Comparison of ENCODE assay signal across 1 cellular context in the genomic region with DNA sequence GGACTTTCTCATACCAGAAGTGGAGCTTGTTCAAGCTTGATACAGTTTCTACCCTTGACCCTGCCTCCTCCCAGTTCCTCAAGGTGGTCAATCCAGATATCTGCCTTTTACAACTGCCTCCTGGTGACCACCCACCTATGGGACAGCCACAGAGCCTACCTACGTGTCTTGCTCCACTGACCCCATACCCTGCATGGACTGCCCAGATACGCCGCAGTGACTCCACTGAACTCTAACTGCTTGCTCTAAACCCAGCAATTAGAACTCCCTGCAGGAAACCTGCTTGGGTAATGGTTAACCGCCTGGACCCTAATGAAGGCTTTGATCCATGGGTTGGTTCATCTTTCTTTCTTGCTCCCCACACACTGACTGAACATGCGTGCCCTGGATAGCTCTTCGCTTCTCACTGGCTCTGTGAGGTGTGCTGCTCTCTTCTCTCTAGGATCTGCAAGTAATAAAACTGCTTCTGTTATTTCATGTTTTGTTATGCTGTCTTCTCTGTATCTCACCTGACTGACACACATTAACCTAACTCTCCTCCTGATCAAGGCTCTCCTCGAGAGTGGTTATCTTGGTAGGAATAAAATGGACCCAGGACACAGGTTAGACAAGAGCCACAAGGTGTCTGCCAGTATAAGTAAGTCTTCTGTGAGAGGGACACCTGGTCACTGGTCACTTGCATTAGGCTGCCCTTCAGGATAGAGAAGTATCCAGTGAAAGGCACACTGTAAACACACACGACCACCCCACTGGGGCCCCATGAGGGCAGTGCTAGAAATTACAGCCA.
A peak's percentile ranks its signal among the peaks of the same experiment; 100 is the strongest.
TF ChIP-seq lines count a peak whose summit lies in the region.

No MANE protein-coding gene starts in this region.

TF ChIP-seq in HepG2, 621 proteins besides CTCF, POLR2A, EP300 and RAD21 (continued from another document and continues in another):
- TF ChIP-seq, protein P1, sequence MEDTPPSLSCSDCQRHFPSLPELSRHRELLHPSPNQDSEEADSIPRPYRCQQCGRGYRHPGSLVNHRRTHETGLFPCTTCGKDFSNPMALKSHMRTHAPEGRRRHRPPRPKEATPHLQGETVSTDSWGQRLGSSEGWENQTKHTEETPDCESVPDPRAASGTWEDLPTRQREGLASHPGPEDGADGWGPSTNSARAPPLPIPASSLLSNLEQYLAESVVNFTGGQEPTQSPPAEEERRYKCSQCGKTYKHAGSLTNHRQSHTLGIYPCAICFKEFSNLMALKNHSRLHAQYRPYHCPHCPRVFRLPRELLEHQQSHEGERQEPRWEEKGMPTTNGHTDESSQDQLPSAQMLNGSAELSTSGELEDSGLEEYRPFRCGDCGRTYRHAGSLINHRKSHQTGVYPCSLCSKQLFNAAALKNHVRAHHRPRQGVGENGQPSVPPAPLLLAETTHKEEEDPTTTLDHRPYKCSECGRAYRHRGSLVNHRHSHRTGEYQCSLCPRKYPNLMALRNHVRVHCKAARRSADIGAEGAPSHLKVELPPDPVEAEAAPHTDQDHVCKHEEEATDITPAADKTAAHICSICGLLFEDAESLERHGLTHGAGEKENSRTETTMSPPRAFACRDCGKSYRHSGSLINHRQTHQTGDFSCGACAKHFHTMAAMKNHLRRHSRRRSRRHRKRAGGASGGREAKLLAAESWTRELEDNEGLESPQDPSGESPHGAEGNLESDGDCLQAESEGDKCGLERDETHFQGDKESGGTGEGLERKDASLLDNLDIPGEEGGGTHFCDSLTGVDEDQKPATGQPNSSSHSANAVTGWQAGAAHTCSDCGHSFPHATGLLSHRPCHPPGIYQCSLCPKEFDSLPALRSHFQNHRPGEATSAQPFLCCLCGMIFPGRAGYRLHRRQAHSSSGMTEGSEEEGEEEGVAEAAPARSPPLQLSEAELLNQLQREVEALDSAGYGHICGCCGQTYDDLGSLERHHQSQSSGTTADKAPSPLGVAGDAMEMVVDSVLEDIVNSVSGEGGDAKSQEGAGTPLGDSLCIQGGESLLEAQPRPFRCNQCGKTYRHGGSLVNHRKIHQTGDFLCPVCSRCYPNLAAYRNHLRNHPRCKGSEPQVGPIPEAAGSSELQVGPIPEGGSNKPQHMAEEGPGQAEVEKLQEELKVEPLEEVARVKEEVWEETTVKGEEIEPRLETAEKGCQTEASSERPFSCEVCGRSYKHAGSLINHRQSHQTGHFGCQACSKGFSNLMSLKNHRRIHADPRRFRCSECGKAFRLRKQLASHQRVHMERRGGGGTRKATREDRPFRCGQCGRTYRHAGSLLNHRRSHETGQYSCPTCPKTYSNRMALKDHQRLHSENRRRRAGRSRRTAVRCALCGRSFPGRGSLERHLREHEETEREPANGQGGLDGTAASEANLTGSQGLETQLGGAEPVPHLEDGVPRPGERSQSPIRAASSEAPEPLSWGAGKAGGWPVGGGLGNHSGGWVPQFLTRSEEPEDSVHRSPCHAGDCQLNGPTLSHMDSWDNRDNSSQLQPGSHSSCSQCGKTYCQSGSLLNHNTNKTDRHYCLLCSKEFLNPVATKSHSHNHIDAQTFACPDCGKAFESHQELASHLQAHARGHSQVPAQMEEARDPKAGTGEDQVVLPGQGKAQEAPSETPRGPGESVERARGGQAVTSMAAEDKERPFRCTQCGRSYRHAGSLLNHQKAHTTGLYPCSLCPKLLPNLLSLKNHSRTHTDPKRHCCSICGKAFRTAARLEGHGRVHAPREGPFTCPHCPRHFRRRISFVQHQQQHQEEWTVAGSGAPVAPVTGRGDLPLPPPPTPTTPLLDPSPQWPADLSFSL (CRISPR knock-in tag; IDR thresholded peaks at IDR 0.05): peak; percentile 58; the same call in 1 of the 2 replicates
- TF ChIP-seq, protein P2, sequence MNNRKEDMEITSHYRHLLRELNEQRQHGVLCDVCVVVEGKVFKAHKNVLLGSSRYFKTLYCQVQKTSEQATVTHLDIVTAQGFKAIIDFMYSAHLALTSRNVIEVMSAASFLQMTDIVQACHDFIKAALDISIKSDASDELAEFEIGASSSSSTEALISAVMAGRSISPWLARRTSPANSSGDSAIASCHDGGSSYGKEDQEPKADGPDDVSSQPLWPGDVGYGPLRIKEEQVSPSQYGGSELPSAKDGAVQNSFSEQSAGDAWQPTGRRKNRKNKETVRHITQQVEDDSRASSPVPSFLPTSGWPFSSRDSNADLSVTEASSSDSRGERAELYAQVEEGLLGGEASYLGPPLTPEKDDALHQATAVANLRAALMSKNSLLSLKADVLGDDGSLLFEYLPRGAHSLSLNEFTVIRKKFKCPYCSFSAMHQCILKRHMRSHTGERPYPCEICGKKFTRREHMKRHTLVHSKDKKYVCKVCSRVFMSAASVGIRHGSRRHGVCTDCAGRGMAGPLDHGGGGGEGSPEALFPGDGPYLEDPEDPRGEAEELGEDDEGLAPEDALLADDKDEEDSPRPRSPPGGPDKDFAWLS (CRISPR knock-in tag; IDR thresholded peaks at IDR 0.05; ENCODE audit: borderline replicate concordance): peak; percentile 36; the same call in 1 of the 2 replicates
- no peak for TF ChIP-seq KLF13 (CRISPR knock-in tag; IDR thresholded peaks at IDR 0.05)
- TF ChIP-seq SIX1 (CRISPR knock-in tag; IDR thresholded peaks at IDR 0.05; ENCODE audit: borderline replicate concordance): peak; percentile 11; the same call in 1 of the 2 replicates
- no peak for TF ChIP-seq ZNF780A (CRISPR knock-in tag; IDR thresholded peaks at IDR 0.05)
- no peak for TF ChIP-seq ZZZ3 (CRISPR knock-in tag; IDR thresholded peaks at IDR 0.05; ENCODE audit: borderline replicate concordance)
- TF ChIP-seq, protein P3, sequence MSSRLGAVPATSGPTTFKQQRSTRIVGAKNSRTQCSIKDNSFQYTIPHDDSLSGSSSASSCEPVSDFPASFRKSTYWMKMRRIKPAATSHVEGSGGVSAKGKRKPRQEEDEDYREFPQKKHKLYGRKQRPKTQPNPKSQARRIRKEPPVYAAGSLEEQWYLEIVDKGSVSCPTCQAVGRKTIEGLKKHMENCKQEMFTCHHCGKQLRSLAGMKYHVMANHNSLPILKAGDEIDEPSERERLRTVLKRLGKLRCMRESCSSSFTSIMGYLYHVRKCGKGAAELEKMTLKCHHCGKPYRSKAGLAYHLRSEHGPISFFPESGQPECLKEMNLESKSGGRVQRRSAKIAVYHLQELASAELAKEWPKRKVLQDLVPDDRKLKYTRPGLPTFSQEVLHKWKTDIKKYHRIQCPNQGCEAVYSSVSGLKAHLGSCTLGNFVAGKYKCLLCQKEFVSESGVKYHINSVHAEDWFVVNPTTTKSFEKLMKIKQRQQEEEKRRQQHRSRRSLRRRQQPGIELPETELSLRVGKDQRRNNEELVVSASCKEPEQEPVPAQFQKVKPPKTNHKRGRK (CRISPR knock-in tag; IDR thresholded peaks at IDR 0.05): no peak
- no peak for TF ChIP-seq ZNF839 (CRISPR knock-in tag; IDR thresholded peaks at IDR 0.05; ENCODE audit: borderline replicate concordance)
- peak; percentile 98; the same call in 1 of the 2 replicates for TF ChIP-seq SMAD1 (CRISPR knock-in tag; IDR thresholded peaks at IDR 0.05; ENCODE audit: borderline replicate concordance, low read depth)
- no peak; the same call in 1 of the 2 replicates for TF ChIP-seq MZF1 (CRISPR knock-in tag; IDR thresholded peaks at IDR 0.05; ENCODE audit: borderline replicate concordance)
- TF ChIP-seq NFE2L1 (CRISPR knock-in tag; IDR thresholded peaks at IDR 0.05; ENCODE audit: borderline replicate concordance): no peak
- no peak for TF ChIP-seq IRX3 (CRISPR knock-in tag; IDR thresholded peaks at IDR 0.05; ENCODE audit: borderline replicate concordance, low read depth)
- TF ChIP-seq, protein P4, sequence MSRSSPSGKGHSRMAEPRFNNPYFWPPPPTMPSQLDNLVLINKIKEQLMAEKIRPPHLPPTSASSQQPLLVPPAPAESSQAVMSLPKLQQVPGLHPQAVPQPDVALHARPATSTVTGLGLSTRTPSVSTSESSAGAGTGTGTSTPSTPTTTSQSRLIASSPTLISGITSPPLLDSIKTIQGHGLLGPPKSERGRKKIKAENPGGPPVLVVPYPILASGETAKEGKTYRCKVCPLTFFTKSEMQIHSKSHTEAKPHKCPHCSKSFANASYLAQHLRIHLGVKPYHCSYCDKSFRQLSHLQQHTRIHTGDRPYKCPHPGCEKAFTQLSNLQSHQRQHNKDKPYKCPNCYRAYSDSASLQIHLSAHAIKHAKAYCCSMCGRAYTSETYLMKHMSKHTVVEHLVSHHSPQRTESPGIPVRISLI (CRISPR knock-in tag; IDR thresholded peaks at IDR 0.05; ENCODE audit: borderline replicate concordance): no peak; the same call in 1 of the 2 replicates
- TF ChIP-seq MIXL1 (CRISPR knock-in tag; IDR thresholded peaks at IDR 0.05): peak; percentile 99
- TF ChIP-seq RARA (CRISPR knock-in tag; IDR thresholded peaks at IDR 0.05): peak; percentile 70
- no peak for TF ChIP-seq ATM (IDR thresholded peaks at IDR 0.05; ENCODE audit: borderline replicate concordance)
- TF ChIP-seq ZNF709 (CRISPR knock-in tag; IDR thresholded peaks at IDR 0.05): no peak
- TF ChIP-seq TMF1 (CRISPR knock-in tag; IDR thresholded peaks at IDR 0.05; ENCODE audit: low read depth): no peak
- TF ChIP-seq RXRA (CRISPR knock-in tag; IDR thresholded peaks at IDR 0.05): peak; percentile 44; the same call in 1 of the 2 replicates
- TF ChIP-seq ZNF343 (CRISPR knock-in tag; IDR thresholded peaks at IDR 0.05): no peak; the same call in 1 of the 2 replicates
- TF ChIP-seq TEAD2 (CRISPR knock-in tag; IDR thresholded peaks at IDR 0.05): no peak
- TF ChIP-seq, protein P5, sequence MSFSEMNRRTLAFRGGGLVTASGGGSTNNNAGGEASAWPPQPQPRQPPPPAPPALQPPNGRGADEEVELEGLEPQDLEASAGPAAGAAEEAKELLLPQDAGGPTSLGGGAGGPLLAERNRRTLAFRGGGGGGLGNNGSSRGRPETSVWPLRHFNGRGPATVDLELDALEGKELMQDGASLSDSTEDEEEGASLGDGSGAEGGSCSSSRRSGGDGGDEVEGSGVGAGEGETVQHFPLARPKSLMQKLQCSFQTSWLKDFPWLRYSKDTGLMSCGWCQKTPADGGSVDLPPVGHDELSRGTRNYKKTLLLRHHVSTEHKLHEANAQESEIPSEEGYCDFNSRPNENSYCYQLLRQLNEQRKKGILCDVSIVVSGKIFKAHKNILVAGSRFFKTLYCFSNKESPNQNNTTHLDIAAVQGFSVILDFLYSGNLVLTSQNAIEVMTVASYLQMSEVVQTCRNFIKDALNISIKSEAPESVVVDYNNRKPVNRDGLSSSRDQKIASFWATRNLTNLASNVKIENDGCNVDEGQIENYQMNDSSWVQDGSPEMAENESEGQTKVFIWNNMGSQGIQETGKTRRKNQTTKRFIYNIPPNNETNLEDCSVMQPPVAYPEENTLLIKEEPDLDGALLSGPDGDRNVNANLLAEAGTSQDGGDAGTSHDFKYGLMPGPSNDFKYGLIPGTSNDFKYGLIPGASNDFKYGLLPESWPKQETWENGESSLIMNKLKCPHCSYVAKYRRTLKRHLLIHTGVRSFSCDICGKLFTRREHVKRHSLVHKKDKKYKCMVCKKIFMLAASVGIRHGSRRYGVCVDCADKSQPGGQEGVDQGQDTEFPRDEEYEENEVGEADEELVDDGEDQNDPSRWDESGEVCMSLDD (CRISPR knock-in tag; IDR thresholded peaks at IDR 0.05; ENCODE audit: borderline replicate concordance): no peak
- TF ChIP-seq ZNF382 (CRISPR knock-in tag; IDR thresholded peaks at IDR 0.05; ENCODE audit: borderline replicate concordance): no peak
- TF ChIP-seq, protein P6, sequence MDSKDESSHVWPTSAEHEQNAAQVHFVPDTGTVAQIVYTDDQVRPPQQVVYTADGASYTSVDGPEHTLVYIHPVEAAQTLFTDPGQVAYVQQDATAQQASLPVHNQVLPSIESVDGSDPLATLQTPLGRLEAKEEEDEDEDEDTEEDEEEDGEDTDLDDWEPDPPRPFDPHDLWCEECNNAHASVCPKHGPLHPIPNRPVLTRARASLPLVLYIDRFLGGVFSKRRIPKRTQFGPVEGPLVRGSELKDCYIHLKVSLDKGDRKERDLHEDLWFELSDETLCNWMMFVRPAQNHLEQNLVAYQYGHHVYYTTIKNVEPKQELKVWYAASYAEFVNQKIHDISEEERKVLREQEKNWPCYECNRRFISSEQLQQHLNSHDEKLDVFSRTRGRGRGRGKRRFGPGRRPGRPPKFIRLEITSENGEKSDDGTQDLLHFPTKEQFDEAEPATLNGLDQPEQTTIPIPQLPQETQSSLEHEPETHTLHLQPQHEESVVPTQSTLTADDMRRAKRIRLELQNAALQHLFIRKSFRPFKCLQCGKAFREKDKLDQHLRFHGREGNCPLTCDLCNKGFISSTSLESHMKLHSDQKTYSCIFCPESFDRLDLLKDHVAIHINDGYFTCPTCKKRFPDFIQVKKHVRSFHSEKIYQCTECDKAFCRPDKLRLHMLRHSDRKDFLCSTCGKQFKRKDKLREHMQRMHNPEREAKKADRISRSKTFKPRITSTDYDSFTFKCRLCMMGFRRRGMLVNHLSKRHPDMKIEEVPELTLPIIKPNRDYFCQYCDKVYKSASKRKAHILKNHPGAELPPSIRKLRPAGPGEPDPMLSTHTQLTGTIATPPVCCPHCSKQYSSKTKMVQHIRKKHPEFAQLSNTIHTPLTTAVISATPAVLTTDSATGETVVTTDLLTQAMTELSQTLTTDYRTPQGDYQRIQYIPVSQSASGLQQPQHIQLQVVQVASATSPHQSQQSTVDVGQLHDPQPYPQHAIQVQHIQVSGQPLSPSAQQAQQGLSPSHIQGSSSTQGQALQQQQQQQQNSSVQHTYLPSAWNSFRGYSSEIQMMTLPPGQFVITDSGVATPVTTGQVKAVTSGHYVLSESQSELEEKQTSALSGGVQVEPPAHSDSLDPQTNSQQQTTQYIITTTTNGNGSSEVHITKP (CRISPR knock-in tag; IDR thresholded peaks at IDR 0.05; ENCODE audit: low read depth): peak; percentile 85
- TF ChIP-seq ESRRA (CRISPR knock-in tag; IDR thresholded peaks at IDR 0.05; ENCODE audit: low read depth): peak; percentile 62; the same call in 1 of the 2 replicates
- TF ChIP-seq, protein P7, sequence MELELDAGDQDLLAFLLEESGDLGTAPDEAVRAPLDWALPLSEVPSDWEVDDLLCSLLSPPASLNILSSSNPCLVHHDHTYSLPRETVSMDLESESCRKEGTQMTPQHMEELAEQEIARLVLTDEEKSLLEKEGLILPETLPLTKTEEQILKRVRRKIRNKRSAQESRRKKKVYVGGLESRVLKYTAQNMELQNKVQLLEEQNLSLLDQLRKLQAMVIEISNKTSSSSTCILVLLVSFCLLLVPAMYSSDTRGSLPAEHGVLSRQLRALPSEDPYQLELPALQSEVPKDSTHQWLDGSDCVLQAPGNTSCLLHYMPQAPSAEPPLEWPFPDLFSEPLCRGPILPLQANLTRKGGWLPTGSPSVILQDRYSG (CRISPR knock-in tag; IDR thresholded peaks at IDR 0.05): no peak
- peak; percentile 71 for TF ChIP-seq ZBTB38 (CRISPR knock-in tag; IDR thresholded peaks at IDR 0.05)
- TF ChIP-seq KDM2A (CRISPR knock-in tag; IDR thresholded peaks at IDR 0.05; ENCODE audit: borderline replicate concordance, low read depth): peak; percentile 70
- no peak for TF ChIP-seq PLRG1 (conservative IDR thresholded peaks at IDR 0.05)
- TF ChIP-seq HNRNPLL (IDR thresholded peaks at IDR 0.05; ENCODE audit: low read depth, low read length, poor library complexity, severe bottlenecking): no peak
- TF ChIP-seq, protein P8, sequence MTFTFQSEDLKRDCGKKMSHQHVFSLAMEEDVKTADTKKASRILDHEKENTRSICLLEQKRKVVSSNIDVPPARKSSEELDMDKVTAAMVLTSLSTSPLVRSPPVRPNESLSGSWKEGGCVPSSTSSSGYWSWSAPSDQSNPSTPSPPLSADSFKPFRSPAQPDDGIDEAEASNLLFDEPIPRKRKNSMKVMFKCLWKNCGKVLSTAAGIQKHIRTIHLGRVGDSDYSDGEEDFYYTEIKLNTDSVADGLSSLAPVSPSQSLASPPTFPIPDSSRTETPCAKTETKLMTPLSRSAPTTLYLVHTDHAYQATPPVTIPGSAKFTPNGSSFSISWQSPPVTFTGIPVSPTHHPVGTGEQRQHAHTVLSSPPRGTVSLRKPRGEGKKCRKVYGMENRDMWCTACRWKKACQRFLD (CRISPR knock-in tag; IDR thresholded peaks at IDR 0.05; ENCODE audit: borderline replicate concordance): 0 out of 2 replicates have a peak, but pooled peaks have one; percentile 34
